ENCODE assay signal across 25 cellular contexts in the genomic region with DNA sequence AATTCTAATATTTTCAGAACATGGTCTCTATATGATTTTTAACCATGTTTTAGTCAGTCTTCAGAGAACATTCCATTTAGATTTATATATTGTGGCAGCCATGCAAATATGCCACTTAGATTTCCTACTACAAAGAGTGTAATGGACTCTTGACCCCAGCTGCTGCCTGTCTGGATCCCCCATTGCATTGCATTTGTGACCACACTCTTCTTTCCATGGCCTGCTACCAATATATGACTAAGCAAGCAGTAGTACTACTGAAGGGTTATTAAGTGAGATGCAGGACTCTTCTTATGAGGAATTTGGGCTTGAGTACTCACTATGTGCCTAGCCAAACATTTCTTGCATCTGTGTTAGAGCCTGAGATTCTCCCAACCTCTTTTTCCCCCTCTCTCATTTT.
"Had no signal": no experiment of that assay in that cellular context is flagged by ENCODE, and none has a peak within 500 bp of the region (broad histone marks: within the 10 kb centered on the region; RNA-seq: fewer than 3 reads in every experiment).

No MANE protein-coding gene starts in this region.

- DNase-seq: activated CD4-positive, alpha-beta T cell treated with anti-CD3 and anti-CD28 coated beads, Interleukin-2, amount 50 U/mL, for 1 hour; activated naive CD4-positive, alpha-beta T cell; activated T-cell treated with anti-CD3 and anti-CD28 coated beads for 4 hours; activated T-cell treated with anti-CD3 and anti-CD28 coated beads, Interleukin-2, amount 50 U/mL, for 72 hours; anterior cingulate cortex; central memory CD4-positive, alpha-beta T cell; effector CD4-positive, alpha-beta T cell; esophagus squamous epithelium; gastrocnemius medialis; hippocampal formation; immature natural killer cell; kidney glomerular epithelial cell; left ventricle myocardium inferior; naive B cell; nephron progenitor cell; ovary; right lobe of liver; stimulated activated CD4-positive, alpha-beta T cell treated with anti-CD3 and anti-CD28 coated beads, Interleukin-12 subunit alpha, Interleukin-12 subunit beta, amount 100 ng/mL, for 4 hours; stimulated activated CD4-positive, alpha-beta T cell treated with anti-CD3 and anti-CD28 coated beads, Interleukin-4, amount 100 ng/mL, for 1 hour; T-helper 2 cell; trophoblast cell had no signal

- H3K36me3 ChIP-seq: breast epithelium, esophagus squamous epithelium, gastrocnemius medialis, left ventricle myocardium inferior, ovary, right lobe of liver, thoracic aorta had no signal

- H3K27ac ChIP-seq: breast epithelium, esophagus squamous epithelium, gastrocnemius medialis, left ventricle myocardium inferior, ovary, right lobe of liver, skin epidermis, thoracic aorta had no signal

- H3K4me3 ChIP-seq: breast epithelium, esophagus squamous epithelium, gastrocnemius medialis, left ventricle myocardium inferior, lung, ovary, right lobe of liver, skin epidermis, thoracic aorta had no signal

- H3K4me1 ChIP-seq: breast epithelium, esophagus squamous epithelium, gastrocnemius medialis, left ventricle myocardium inferior, right lobe of liver had no signal

- H3K27me3 ChIP-seq: breast epithelium, esophagus squamous epithelium, gastrocnemius medialis, ovary, right lobe of liver had no signal

- H3K9me3 ChIP-seq: breast epithelium, esophagus squamous epithelium, gastrocnemius medialis, left ventricle myocardium inferior, ovary, right lobe of liver, thoracic aorta had no signal
